Comparison of ENCODE assay signal across 1 cellular context in the genomic region with DNA sequence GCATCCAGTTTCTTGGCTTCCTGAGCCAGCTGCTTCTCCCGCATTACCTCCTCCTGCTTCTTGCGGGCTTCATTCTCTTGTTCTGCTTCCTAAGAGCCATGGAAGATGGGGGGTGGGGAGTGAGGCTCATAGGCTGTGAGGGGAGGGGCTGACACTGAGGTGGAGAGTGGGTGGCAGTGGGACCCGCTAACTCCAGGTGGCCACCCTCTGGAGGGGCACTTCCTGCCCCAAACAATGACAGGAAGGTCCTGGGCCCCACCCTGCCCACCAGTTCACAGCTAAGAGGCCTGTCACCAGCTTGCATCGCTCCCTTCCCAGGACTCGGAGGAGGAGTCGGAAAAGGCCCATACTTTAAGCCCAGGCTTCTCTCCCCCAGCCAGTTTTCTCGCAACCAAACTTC.
TF ChIP-seq lines count a peak whose summit lies in the region.

No MANE protein-coding gene starts in this region.

TF ChIP-seq in HepG2, 621 proteins besides CTCF, POLR2A, EP300 and RAD21:
- TF ChIP-seq, protein P1, sequence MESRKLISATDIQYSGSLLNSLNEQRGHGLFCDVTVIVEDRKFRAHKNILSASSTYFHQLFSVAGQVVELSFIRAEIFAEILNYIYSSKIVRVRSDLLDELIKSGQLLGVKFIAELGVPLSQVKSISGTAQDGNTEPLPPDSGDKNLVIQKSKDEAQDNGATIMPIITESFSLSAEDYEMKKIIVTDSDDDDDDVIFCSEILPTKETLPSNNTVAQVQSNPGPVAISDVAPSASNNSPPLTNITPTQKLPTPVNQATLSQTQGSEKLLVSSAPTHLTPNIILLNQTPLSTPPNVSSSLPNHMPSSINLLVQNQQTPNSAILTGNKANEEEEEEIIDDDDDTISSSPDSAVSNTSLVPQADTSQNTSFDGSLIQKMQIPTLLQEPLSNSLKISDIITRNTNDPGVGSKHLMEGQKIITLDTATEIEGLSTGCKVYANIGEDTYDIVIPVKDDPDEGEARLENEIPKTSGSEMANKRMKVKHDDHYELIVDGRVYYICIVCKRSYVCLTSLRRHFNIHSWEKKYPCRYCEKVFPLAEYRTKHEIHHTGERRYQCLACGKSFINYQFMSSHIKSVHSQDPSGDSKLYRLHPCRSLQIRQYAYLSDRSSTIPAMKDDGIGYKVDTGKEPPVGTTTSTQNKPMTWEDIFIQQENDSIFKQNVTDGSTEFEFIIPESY (CRISPR knock-in tag; IDR thresholded peaks at IDR 0.05), result peak; percentile 60; the same call in 1 of the 2 replicates
- no peak for TF ChIP-seq TEAD3 (CRISPR knock-in tag; optimal IDR thresholded peaks at IDR 0.05; ENCODE audit: borderline replicate concordance)
